In the genomic region with DNA sequence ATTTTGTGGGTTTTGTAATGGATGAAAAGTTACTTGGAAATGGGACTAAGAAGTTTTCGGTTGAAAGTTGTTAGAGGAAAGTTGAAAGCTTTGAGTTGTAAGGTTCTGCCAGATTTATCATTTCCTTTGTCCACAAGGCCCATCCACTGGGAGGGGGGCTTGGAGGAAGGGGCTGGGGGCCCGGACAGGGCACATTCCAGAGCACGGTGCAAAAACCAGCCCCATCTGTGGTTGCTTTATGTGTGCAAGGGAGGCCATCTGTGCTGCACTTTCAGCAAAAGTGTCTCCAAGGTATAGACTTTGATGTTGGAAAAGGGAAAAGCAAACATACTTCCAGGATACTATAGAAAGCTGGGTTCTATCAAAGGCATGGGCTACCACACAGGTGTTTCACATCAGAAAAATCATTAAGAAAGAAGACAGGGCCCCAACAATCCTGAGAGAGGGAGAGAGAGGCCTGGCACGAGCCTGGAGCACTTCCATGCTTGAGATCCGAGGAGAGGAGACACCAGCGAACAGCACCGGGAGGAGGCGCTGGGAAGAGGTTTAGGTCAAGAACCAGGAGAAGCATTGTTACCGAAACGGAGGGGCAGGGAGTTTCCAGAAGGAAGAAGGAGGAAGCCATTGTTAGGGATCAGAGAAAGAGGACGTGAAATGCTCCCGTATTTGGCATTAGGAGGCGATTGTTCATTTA, we compare ENCODE assay signal across 12 cellular contexts.
"Had no signal": no experiment of that assay in that cellular context is flagged by ENCODE, and none has a peak within 500 bp of the region (broad histone marks: within the 10 kb centered on the region; RNA-seq: fewer than 3 reads in every experiment).

No MANE protein-coding gene starts in this region.

- H3K4me3 ChIP-seq: gastroesophageal sphincter, heart right ventricle, pancreas, thyroid gland had no signal

- DNase-seq: activated CD4-positive, alpha-beta T cell treated with anti-CD3 and anti-CD28 coated beads, Interleukin-2, amount 50 U/mL, for 4 hours; amygdala; heart right ventricle; mesendoderm; stimulated activated naive CD4-positive, alpha-beta T cell; thyroid gland; WERI-Rb-1 had no signal

- FAIRE-seq: pancreas, urothelium cell line had no signal

- H3K36me3 Mint-ChIP-seq: activated naive CD8-positive, alpha-beta T cell had no signal

- ATAC-seq: gastroesophageal sphincter, heart right ventricle, pancreas had no signal

- H3K4me3 Mint-ChIP-seq: activated naive CD8-positive, alpha-beta T cell; activated T-helper 1 cell treated with anti-CD3 and anti-CD28 coated beads, Interleukin-12 subunit alpha, Interleukin-12 subunit beta, Interleukin-2, Interleukin-4 antibody, amounts not matched to agents 30 ng/mL and 10 ng/mL and 1 ng/mL, durations not matched to agents 14 hours and 24 hours and 36 hours had no signal

- H3K27ac ChIP-seq: gastroesophageal sphincter, heart right ventricle, pancreas, thyroid gland, WERI-Rb-1 had no signal

- H3K27me3 ChIP-seq: gastroesophageal sphincter, heart right ventricle, pancreas, thyroid gland had no signal

- H3K9me3 ChIP-seq: gastroesophageal sphincter, pancreas, thyroid gland had no signal

- H3K36me3 ChIP-seq: gastroesophageal sphincter, heart right ventricle, pancreas, thyroid gland had no signal

- H3K27me3 Mint-ChIP-seq: activated naive CD8-positive, alpha-beta T cell had no signal

- H3K27ac Mint-ChIP-seq: activated naive CD8-positive, alpha-beta T cell; activated T-helper 1 cell treated with anti-CD3 and anti-CD28 coated beads, Interleukin-12 subunit alpha, Interleukin-12 subunit beta, Interleukin-2, Interleukin-4 antibody, amounts not matched to agents 30 ng/mL and 10 ng/mL and 1 ng/mL, durations not matched to agents 14 hours and 24 hours and 36 hours had no signal

- H3K4me1 ChIP-seq: heart right ventricle, pancreas, thyroid gland had no signal
